Comparison of ENCODE assay signal across 12 cellular contexts in genomic region chr16:71851726-71852125, GRCh38.
"Had no signal": no experiment of that assay in that cellular context is flagged by ENCODE, and none has a peak within 500 bp of the region (broad histone marks: within the 10 kb centered on the region; RNA-seq: fewer than 3 reads in every experiment).

No MANE protein-coding gene starts in this region.

- H3K27ac ChIP-seq: gastroesophageal sphincter, left ventricle myocardium inferior, pancreas had no signal

- H3K27ac Mint-ChIP-seq: activated CD8-positive, alpha-beta memory T cell treated with anti-CD3 and anti-CD28 coated beads, Interleukin-2, amount 10 ng/mL, durations not matched to agents 7 days and 5 days; activated naive CD8-positive, alpha-beta T cell treated with anti-CD3 and anti-CD28 coated beads, Interleukin-2, amount 50 U/mL, for 24 hours; stimulated activated naive CD8-positive, alpha-beta T cell treated with anti-CD3 and anti-CD28 coated beads, Interleukin-15, amount 100 ng/mL, for 72 hours had no signal

- ATAC-seq: activated CD8-positive, alpha-beta memory T cell treated with anti-CD3 and anti-CD28 coated beads, Interleukin-2, amount 10 ng/mL, durations not matched to agents 7 days and 5 days; activated naive CD8-positive, alpha-beta T cell treated with anti-CD3 and anti-CD28 coated beads, Interleukin-2, amount 50 U/mL, for 24 hours; gastroesophageal sphincter; pancreas had no signal

- H3K27me3 Mint-ChIP-seq: activated CD8-positive, alpha-beta memory T cell treated with anti-CD3 and anti-CD28 coated beads, Interleukin-2, amount 10 ng/mL, durations not matched to agents 7 days and 5 days; activated naive CD8-positive, alpha-beta T cell treated with anti-CD3 and anti-CD28 coated beads, Interleukin-2, amount 50 U/mL, for 24 hours; stimulated activated naive CD8-positive, alpha-beta T cell treated with anti-CD3 and anti-CD28 coated beads, Interleukin-15, amount 100 ng/mL, for 72 hours had no signal

- H3K9me3 Mint-ChIP-seq: activated naive CD8-positive, alpha-beta T cell treated with anti-CD3 and anti-CD28 coated beads, Interleukin-2, amount 50 U/mL, for 24 hours; stimulated activated naive CD8-positive, alpha-beta T cell treated with anti-CD3 and anti-CD28 coated beads, Interleukin-15, amount 100 ng/mL, for 72 hours had no signal

- DNase-seq: activated CD4-positive, alpha-beta T cell treated with anti-CD3 and anti-CD28 coated beads for 1 hour; activated CD4-positive, alpha-beta T cell treated with anti-CD3 and anti-CD28 coated beads, Interleukin-2, amount 50 U/mL, for 48 hours; activated CD8-positive, alpha-beta memory T cell treated with anti-CD3 and anti-CD28 coated beads, Interleukin-2, amount 10 ng/mL, durations not matched to agents 7 days and 5 days; activated naive CD4-positive, alpha-beta T cell; activated naive CD8-positive, alpha-beta T cell treated with anti-CD3 and anti-CD28 coated beads, Interleukin-2, amount 50 U/mL, for 24 hours; left ventricle myocardium inferior; mesendoderm; pancreas; stimulated activated CD4-positive, alpha-beta T cell treated with anti-CD3 and anti-CD28 coated beads, Interleukin-2, amount 100 ng/mL, for 48 hours; stimulated activated naive CD8-positive, alpha-beta T cell treated with anti-CD3 and anti-CD28 coated beads, Interleukin-15, amount 100 ng/mL, for 72 hours; T-helper 9 cell had no signal

- H3K4me3 Mint-ChIP-seq: activated CD8-positive, alpha-beta memory T cell treated with anti-CD3 and anti-CD28 coated beads, Interleukin-2, amount 10 ng/mL, durations not matched to agents 7 days and 5 days; activated naive CD8-positive, alpha-beta T cell treated with anti-CD3 and anti-CD28 coated beads, Interleukin-2, amount 50 U/mL, for 24 hours; stimulated activated naive CD8-positive, alpha-beta T cell treated with anti-CD3 and anti-CD28 coated beads, Interleukin-15, amount 100 ng/mL, for 72 hours had no signal
